ENCODE assay signal across 8 cellular contexts in genomic region chr1:8815582-8816285, GRCh38. TPM values are rescaled to one million over a fixed set of nuclear protein-coding genes. Genes with fewer than 3 reads are reported as not detected.
A peak's percentile ranks its signal among the peaks of the same experiment; 100 is the strongest.
DNase-seq lines count a peak whose midpoint lies in the region; ATAC-seq and TF ChIP-seq lines count a peak whose summit lies in the region.

No MANE protein-coding gene starts in this region.

- peak; percentile 46 for DNase-seq in DMS79 treated with DMSO at 0.1 percent for 48 hours (lab: John Stamatoyannopoulos, UW)
- peak; percentile 67 for DNase-seq in NAMALWA (ENCODE audit: low spot score)
- peak; percentile 61 for DNase-seq in astrocyte of the hippocampus (ENCODE audit: low read depth, low spot score)
- peak; percentile 57 for DNase-seq in left kidney (ENCODE audit: low read depth, low spot score)
- DNase-seq in suprapubic skin (ENCODE audit: low spot score in 2 of 2): peak in 1 of 2 donors; percentile 5
- DNase-seq in LoVo (ENCODE audit: low spot score): no peak
- no peak for DNase-seq in CD1c-positive myeloid dendritic cell (ENCODE audit: extremely low spot score)

- H3K27me3 ChIP-seq in suprapubic skin: no peaks in the 10 kb centered on the region

- peak overlapping the region; percentile 80 for H3K4me3 ChIP-seq in suprapubic skin

- 7% methylated on average over 5 of the region's 5 CpGs for WGBS in suprapubic skin

- no peak for TF ChIP-seq POLR2A in suprapubic skin (IDR thresholded peaks at IDR 0.05)

- peaks cover 40% of the 10 kb centered on the region for H3K4me1 ChIP-seq in suprapubic skin

- no peaks in the 10 kb centered on the region for H3K9me3 ChIP-seq in suprapubic skin

- TF ChIP-seq CTCF in suprapubic skin (IDR thresholded peaks at IDR 0.05): no peak

- peak overlapping the region; percentile 99 for H3K27ac ChIP-seq in suprapubic skin

- no peak for TF ChIP-seq EP300 in suprapubic skin (IDR thresholded peaks at IDR 0.05)

- H3K36me3 ChIP-seq in suprapubic skin: no peaks in the 10 kb centered on the region

- no peak for ATAC-seq in GM21515 (IDR thresholded peaks at IDR 0.05; ENCODE audit: unreplicated experiment)

RNA-seq across cellular contexts. Expression of gene RERE, which starts 1.7 kb away (rescaled TPM):
- 100 to 1,000 TPM in 2 of 4 donors, 10 to 100 TPM in 2; 43.4 to 113 (median 83.3) TPM for total RNA-seq in suprapubic skin

Comparison
In these comparisons a context has a peak if more than half of its experiments do, and no peak if none do; other contexts are left out.
1. DNase-seq: peak in DMS79 treated with DMSO at 0.1 percent for 48 hours (single experiment), NAMALWA (single experiment), astrocyte of the hippocampus (single experiment) and left kidney (single experiment); none in LoVo (single experiment) and CD1c-positive myeloid dendritic cell (single experiment).